27 cellular contexts compared by ENCODE assay signal in genomic region chr11:130106381-130106780, GRCh38. TPM values are rescaled to one million over a fixed set of nuclear protein-coding genes. Genes with fewer than 3 reads are reported as not detected.
"Had no signal": no experiment of that assay in that cellular context is flagged by ENCODE, and none has a peak within 500 bp of the region (broad histone marks: within the 10 kb centered on the region; RNA-seq: fewer than 3 reads in every experiment).

No MANE protein-coding gene starts in this region.

- H3K4me1 Mint-ChIP-seq: activated CD4-positive, alpha-beta T cell treated with anti-CD3 and anti-CD28 coated beads for 36 hours had no signal

- DNase-seq: activated CD4-positive, alpha-beta T cell treated with anti-CD3 and anti-CD28 coated beads for 36 hours; activated CD4-positive, alpha-beta T cell treated with anti-CD3 and anti-CD28 coated beads, Interleukin-2, amount 50 U/mL, for 1 hour; activated CD4-positive, CD25-positive, alpha-beta regulatory T cell; activated CD8-positive, alpha-beta memory T cell treated with anti-CD3 and anti-CD28 coated beads, Interleukin-2, amount 50 U/mL, for 4 hours; activated CD8-positive, alpha-beta T cell treated with anti-CD3 and anti-CD28 coated beads for 36 hours; activated gamma-delta T cell treated with Interleukin-2 at 50 U/mL for 16 hours; activated T-cell treated with anti-CD3 and anti-CD28 coated beads, Interleukin-2, amount 50 U/mL, for 72 hours; aorta; caudate nucleus; Karpas-422; MM.1S; NCI-H1105 treated with DMSO at 0.1 percent for 48 hours; NCI-H1436 treated with DMSO at 0.1 percent for 48 hours; NCI-H187; NCI-H2081; NCI-H510A treated with DMSO at 0.1 percent for 48 hours; NCI-H69; NK-92 treated with Interleukin-12 subunit alpha and Interleukin-12 subunit beta, amount 100 ng/mL, for 24 hours; PC-3; SHP77 treated with DMSO at 0.1 percent for 48 hours; T-helper 17 cell; T-helper 9 cell had no signal

- H3K27me3 Mint-ChIP-seq: activated CD4-positive, alpha-beta T cell treated with anti-CD3 and anti-CD28 coated beads for 36 hours; activated CD8-positive, alpha-beta T cell treated with anti-CD3 and anti-CD28 coated beads for 36 hours; activated naive CD4-positive, alpha-beta T cell treated with anti-CD3 and anti-CD28 coated beads, Interleukin-2, amount 50 U/mL, for 24 hours; T-helper 17 cell had no signal

- ATAC-seq: activated CD4-positive, alpha-beta T cell treated with anti-CD3 and anti-CD28 coated beads for 36 hours; activated CD8-positive, alpha-beta T cell treated with anti-CD3 and anti-CD28 coated beads for 36 hours; activated T-cell treated with anti-CD3 and anti-CD28 coated beads, Interleukin-2, amount 50 U/mL, for 72 hours; PC-3; T-helper 17 cell had no signal

- H3K9me3 Mint-ChIP-seq: activated CD8-positive, alpha-beta T cell treated with anti-CD3 and anti-CD28 coated beads for 36 hours; activated naive CD4-positive, alpha-beta T cell treated with anti-CD3 and anti-CD28 coated beads, Interleukin-2, amount 50 U/mL, for 24 hours; activated T-helper 2 cell treated with anti-CD3 and anti-CD28 coated beads, Interferon-gamma antibody, Interleukin-2, Interleukin-4, amounts not matched to agents 10 μg/mL and 5 μg/mL and 100 μg/mL, durations not matched to agents 14 hours and 24 hours and 36 hours had no signal

- FAIRE-seq: RCC 7860, TTC549 had no signal

- H3K27ac Mint-ChIP-seq: activated CD4-positive, alpha-beta T cell treated with anti-CD3 and anti-CD28 coated beads for 36 hours; activated CD8-positive, alpha-beta T cell treated with anti-CD3 and anti-CD28 coated beads for 36 hours; activated naive CD4-positive, alpha-beta T cell treated with anti-CD3 and anti-CD28 coated beads, Interleukin-2, amount 50 U/mL, for 24 hours; activated T-cell treated with anti-CD3 and anti-CD28 coated beads, Interleukin-2, amount 50 U/mL, for 72 hours; activated T-helper 2 cell treated with anti-CD3 and anti-CD28 coated beads, Interferon-gamma antibody, Interleukin-2, Interleukin-4, amounts not matched to agents 10 μg/mL and 5 μg/mL and 100 μg/mL, durations not matched to agents 14 hours and 24 hours and 36 hours had no signal

- H3K4me3 Mint-ChIP-seq: activated CD4-positive, alpha-beta T cell treated with anti-CD3 and anti-CD28 coated beads for 36 hours; activated CD8-positive, alpha-beta T cell treated with anti-CD3 and anti-CD28 coated beads for 36 hours; activated naive CD4-positive, alpha-beta T cell treated with anti-CD3 and anti-CD28 coated beads, Interleukin-2, amount 50 U/mL, for 24 hours; activated T-cell treated with anti-CD3 and anti-CD28 coated beads, Interleukin-2, amount 50 U/mL, for 72 hours; T-helper 17 cell had no signal

RNA-seq across cellular contexts. Expression of gene ST14, which starts 53.2 kb away (rescaled TPM):
- total RNA-seq: activated CD4-positive, alpha-beta T cell treated with anti-CD3 and anti-CD28 coated beads for 36 hours; activated CD8-positive, alpha-beta T cell treated with anti-CD3 and anti-CD28 coated beads for 36 hours; activated T-cell treated with anti-CD3 and anti-CD28 coated beads, Interleukin-2, amount 50 U/mL, for 72 hours; SK-MEL-5 had no signal
